25 cellular contexts compared by ENCODE assay signal in the genomic region with DNA sequence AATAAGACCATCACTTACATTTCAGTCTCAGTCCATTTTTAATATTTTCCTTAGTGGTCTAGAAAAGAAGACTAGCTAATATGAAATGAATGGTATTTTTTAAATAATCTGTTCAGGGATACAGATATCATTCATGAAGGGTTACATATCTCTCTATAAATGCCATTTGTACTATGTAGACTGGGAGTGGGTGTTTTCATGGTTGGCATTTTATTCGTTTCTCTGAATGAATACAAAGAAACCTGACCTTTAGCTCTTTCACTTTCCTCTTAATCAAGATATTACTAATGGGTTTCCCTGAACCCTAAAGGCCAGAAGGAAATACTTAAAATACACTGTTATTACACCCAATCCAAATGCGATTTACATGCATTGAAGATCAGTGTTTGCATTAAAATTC.
"Had no signal": no experiment of that assay in that cellular context is flagged by ENCODE, and none has a peak within 500 bp of the region (broad histone marks: within the 10 kb centered on the region; RNA-seq: fewer than 3 reads in every experiment).

No MANE protein-coding gene starts in this region.

- H3K4me1 Mint-ChIP-seq: endodermal cell had no signal

- H3K9me3 Mint-ChIP-seq: dendritic cell treated with granulocyte-macrophage colony-stimulating factor and Interleukin-4, amounts not matched to agents 40 ng/mL and 50 ng/mL, for 4 days; endodermal cell had no signal

- H3K4me3 Mint-ChIP-seq: dendritic cell treated with granulocyte-macrophage colony-stimulating factor and Interleukin-4, amounts not matched to agents 40 ng/mL and 50 ng/mL, for 4 days; effector memory CD8-positive, alpha-beta T cell; endodermal cell had no signal

- H3K4me1 ChIP-seq: colonic mucosa, esophagus muscularis mucosa, esophagus squamous epithelium, foreskin keratinocyte, gastrocnemius medialis, gastroesophageal sphincter, heart left ventricle, heart right ventricle had no signal

- ATAC-seq: effector memory CD8-positive, alpha-beta T cell; esophagus mucosa; foreskin keratinocyte; gastrocnemius medialis; gastroesophageal sphincter; heart left ventricle; heart right ventricle had no signal

- DNase-seq: colonic mucosa; cortex of kidney; dermis blood vessel endothelial cell; dorsolateral prefrontal cortex; effector CD4-positive, alpha-beta T cell; effector CD8-positive, alpha-beta T cell; effector memory CD4-positive, alpha-beta T cell; effector memory CD8-positive, alpha-beta T cell; endodermal cell; erythroblast; esophagus squamous epithelium; foreskin fibroblast; foreskin keratinocyte; foreskin melanocyte; gastrocnemius medialis; glutamatergic neuron; head of caudate nucleus; heart left ventricle; heart right ventricle had no signal

- H3K9me3 ChIP-seq: colonic mucosa, esophagus muscularis mucosa, esophagus squamous epithelium, gastrocnemius medialis, gastroesophageal sphincter, heart left ventricle, heart right ventricle had no signal

- H3K27ac Mint-ChIP-seq: dendritic cell treated with granulocyte-macrophage colony-stimulating factor and Interleukin-4, amounts not matched to agents 40 ng/mL and 50 ng/mL, for 4 days; effector memory CD8-positive, alpha-beta T cell; endodermal cell had no signal

- H3K27me3 Mint-ChIP-seq: dendritic cell treated with granulocyte-macrophage colony-stimulating factor and Interleukin-4, amounts not matched to agents 40 ng/mL and 50 ng/mL, for 4 days; effector memory CD8-positive, alpha-beta T cell had no signal

- H3K36me3 ChIP-seq: colonic mucosa, esophagus muscularis mucosa, esophagus squamous epithelium, gastrocnemius medialis, gastroesophageal sphincter, heart left ventricle, heart right ventricle had no signal

- H3K4me3 ChIP-seq: colonic mucosa, coronary artery, dorsolateral prefrontal cortex, esophagus muscularis mucosa, esophagus squamous epithelium, gastrocnemius medialis, gastroesophageal sphincter, heart left ventricle, heart right ventricle had no signal

- H3K27me3 ChIP-seq: colonic mucosa, dorsolateral prefrontal cortex, esophagus muscularis mucosa, esophagus squamous epithelium, foreskin keratinocyte, gastrocnemius medialis, gastroesophageal sphincter, heart left ventricle, heart right ventricle had no signal

- H3K27ac ChIP-seq: colonic mucosa, coronary artery, dorsolateral prefrontal cortex, epithelial cell of prostate, esophagus muscularis mucosa, esophagus squamous epithelium, foreskin keratinocyte, gastrocnemius medialis, gastroesophageal sphincter, heart left ventricle, heart right ventricle had no signal
